11 cellular contexts compared by ENCODE assay signal in the genomic region with DNA sequence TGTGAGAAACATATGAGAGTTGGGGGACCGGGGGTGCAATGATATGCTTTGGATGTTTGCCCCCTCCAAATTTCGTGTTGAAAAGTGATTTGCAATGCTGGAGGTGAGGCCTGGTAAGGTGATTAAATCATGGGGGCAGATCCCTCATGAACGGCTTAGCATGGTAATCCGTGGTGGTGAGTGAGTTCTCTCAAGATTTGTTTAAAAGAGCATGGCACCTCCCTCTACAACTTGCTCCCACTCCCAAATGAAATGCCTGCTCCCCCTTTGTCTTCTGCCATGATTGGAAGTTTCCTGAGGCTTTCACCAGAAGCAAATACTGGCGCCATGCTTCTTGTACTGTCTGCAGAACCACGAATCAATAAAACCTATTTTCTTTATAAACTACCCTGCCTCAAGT. TPM values are rescaled to one million over a fixed set of nuclear protein-coding genes. Genes with fewer than 3 reads are reported as not detected.
DNase-seq lines count a peak whose midpoint lies in the region; ATAC-seq and TF ChIP-seq lines count a peak whose summit lies in the region.
"Had no signal": no experiment of that assay in that cellular context is flagged by ENCODE, and none has a peak within 500 bp of the region (broad histone marks: within the 10 kb centered on the region; RNA-seq: fewer than 3 reads in every experiment).

No MANE protein-coding gene starts in this region.

- ATAC-seq in Right ventricle myocardium superior (ENCODE audit: poor library complexity) (no peak), Panc1 (no peak)

- no peaks in the 10 kb centered on the region for H3K27me3 ChIP-seq in left ventricle myocardium inferior (ENCODE audit: low read depth)
- H3K27me3 ChIP-seq in Panc1 (ENCODE audit: control insufficient read depth, insufficient read depth, low read length), result no peaks in the 10 kb centered on the region
- H3K27me3 ChIP-seq in suprapubic skin, result no peaks in the 10 kb centered on the region
- H3K27me3 ChIP-seq in adrenal gland, result no peaks in the 10 kb centered on the region
- no peaks in the 10 kb centered on the region for H3K27me3 ChIP-seq in brain microvascular endothelial cell (replicated peaks)
- H3K27me3 ChIP-seq: esophagus squamous epithelium had no signal

- CTCF ChIA-PET in Panc1 (lab: Charles Lee), result no interaction called here

- no peaks in the 10 kb centered on the region for H3K9me3 ChIP-seq in left ventricle myocardium inferior (replicated peaks)
- peaks cover 5% of the 10 kb centered on the region; the same call in 1 of the 2 replicates for H3K9me3 ChIP-seq in Panc1 (ENCODE audit: control insufficient read depth, insufficient read depth, low read depth, low read length)
- no peaks in the 10 kb centered on the region for H3K9me3 ChIP-seq in suprapubic skin
- H3K9me3 ChIP-seq in adrenal gland (replicated peaks in 1 of 3), result no peaks in the 10 kb centered on the region
- H3K9me3 ChIP-seq: esophagus squamous epithelium had no signal

- POLR2A ChIA-PET in Panc1 (lab: Charles Lee), result interaction anchor here (0.7 kb wide), 1 partner anchor 172 kb away, joined by 5 read pairs; no protein-coding TSS in a partner anchor

- H3K36me3 ChIP-seq in left ventricle myocardium inferior, result peaks cover 9% of the 10 kb centered on the region
- peaks cover 16% of the 10 kb centered on the region for H3K36me3 ChIP-seq in Panc1 (ENCODE audit: control insufficient read depth, insufficient read depth, low read length)
- H3K36me3 ChIP-seq in suprapubic skin, result peaks cover 11% of the 10 kb centered on the region
- peaks cover 0 to 7% of the 10 kb centered on the region in 2 donors for H3K36me3 ChIP-seq in adrenal gland (replicated peaks in 1 of 2)
- H3K36me3 ChIP-seq in brain microvascular endothelial cell (replicated peaks), result peaks cover 4% of the 10 kb centered on the region

- H3K4me3 ChIP-seq in left ventricle myocardium inferior (peak overlapping the region; percentile 89), Panc1 (ENCODE audit: low read depth in 2 of 2, low read length in 2 of 2) (peak overlapping the region; percentile 83 to 93), fibroblast of the aortic adventitia (ENCODE audit: low read depth, low read length) (peak overlapping the region; percentile 17), suprapubic skin (peak overlapping the region; percentile 96), adrenal gland (no peak overlapping the region), brain microvascular endothelial cell (ENCODE audit: low read depth, low read length) (no peak overlapping the region)

- intact Hi-C loops in left ventricle myocardium inferior (cut with micrococcal nuclease) (no loop called here), Right ventricle myocardium superior (cut with DNase I) (no loop called here), Panc1 (cut with micrococcal nuclease; ENCODE audit: unreplicated experiment) (no loop called here), adrenal gland (cut with DNase I) (loop anchor here (10.0 kb wide), 1 partner anchor 107 kb away; the partner anchor contains the start of genes KDM1B (in 2 of the 2) and TPMT (in 2 of the 2))

- TF ChIP-seq EP300 in suprapubic skin (IDR thresholded peaks at IDR 0.05), result no peak

- TF ChIP-seq CTCF in left ventricle myocardium inferior (IDR thresholded peaks at IDR 0.05; ENCODE audit: borderline replicate concordance) (no peak), Panc1 (IDR thresholded peaks at IDR 0.05) (no peak), fibroblast of the aortic adventitia (IDR thresholded peaks at IDR 0.05; ENCODE audit: insufficient read depth, low read length) (no peak), suprapubic skin (IDR thresholded peaks at IDR 0.05) (no peak), adrenal gland (IDR thresholded peaks at IDR 0.05) (no peak), brain microvascular endothelial cell (IDR thresholded peaks at IDR 0.05; ENCODE audit: low read depth, low read length, missing control alignments) (no peak)

- H3K27ac ChIP-seq in left ventricle myocardium inferior (replicated peaks) (no peak overlapping the region), Panc1 (ENCODE audit: low read length) (peak overlapping the region; percentile 88), suprapubic skin (no peak overlapping the region), adrenal gland (no peak overlapping the region), brain microvascular endothelial cell (no peak overlapping the region)

- BruUV-seq in Panc1 (replicated peaks; lab: Mats Ljungman, UMichigan), result no TSS peak

- H3K4me1 ChIP-seq in left ventricle myocardium inferior (peaks cover 54% of the 10 kb centered on the region), Panc1 (ENCODE audit: control insufficient read depth, insufficient read depth, low read length) (peaks cover 23% of the 10 kb centered on the region), suprapubic skin (peaks cover 51% of the 10 kb centered on the region), adrenal gland (replicated peaks in 1 of 2) (peaks cover 9 to 28% of the 10 kb centered on the region in 2 donors)

- in situ Hi-C loops in Panc1 (cut with HindIII; ENCODE audit: low pct_unique_long_range_greater_than_20kb, low sequenced_read_pairs) (no loop called here), brain microvascular endothelial cell (cut with HindIII; ENCODE audit: low pct_ligation_motif_present, low sequenced_read_pairs) (no loop called here)

- TF ChIP-seq POLR2A in suprapubic skin (IDR thresholded peaks at IDR 0.05), result no peak
- TF ChIP-seq POLR2A in adrenal gland (IDR thresholded peaks at IDR 0.05), result no peak

- 69% methylated on average over 6 of the region's 6 CpGs for WGBS in suprapubic skin
- WGBS in adrenal gland, 4 donors, result 85 to 89% (median 88%) methylated on average over 6 of the region's 6 CpGs

- no peak for DNase-seq in left ventricle myocardium inferior
- DNase-seq in Right ventricle myocardium superior, result no peak
- DNase-seq in Panc1 (ENCODE audit: low read depth, low spot score), result no peak
- DNase-seq in fibroblast of the aortic adventitia (ENCODE audit: low read depth), result no peak
- no peak for DNase-seq in suprapubic skin (ENCODE audit: low spot score in 2 of 2)
- DNase-seq in DMS53 treated with DMSO at 0.1 percent for 48 hours (lab: John Stamatoyannopoulos, UW; ENCODE audit: unreplicated experiment), result no peak
- DNase-seq in adrenal gland, result no peak
- no peak for DNase-seq in brain microvascular endothelial cell
- DNase-seq: DMS79, esophagus squamous epithelium, RPMI8226 had no signal

RNA-seq across cellular contexts. Expression of gene DEK, which starts 2.5 kb away (rescaled TPM):
- total RNA-seq in left ventricle myocardium inferior (54.0 TPM), Right ventricle myocardium superior (63.0 TPM), Panc1 (2021; ENCODE audit: unreplicated experiment) (177 TPM), fibroblast of the aortic adventitia (ENCODE audit: low replicate concordance) (156 and 591 TPM in 2 replicates), suprapubic skin (10 to 100 TPM; 57.6 to 90.3 (median 64.4) TPM), adrenal gland (10 to 100 TPM; 56.7 to 87.5 (median 61.3) TPM)
- polyA plus RNA-seq in Panc1 (2012; ENCODE audit: insufficient read length), result 93.0 TPM
- polyA plus RNA-seq in adrenal gland, result 10 to 100 TPM; 15.7 to 67.1 (median 25.9) TPM

Comparison
In these comparisons a context has a peak if more than half of its experiments do, and no peak if none do; other contexts are left out.
1. H3K4me3 ChIP-seq: peak in left ventricle myocardium inferior (single experiment), Panc1 (2 of 2), fibroblast of the aortic adventitia (single experiment) and suprapubic skin (single experiment); none in adrenal gland (0 of 4) and brain microvascular endothelial cell (single experiment).
2. intact Hi-C loops: an anchor here in adrenal gland (10.0 kb wide); none called in left ventricle myocardium inferior, Right ventricle myocardium superior and Panc1.